In the genomic region with DNA sequence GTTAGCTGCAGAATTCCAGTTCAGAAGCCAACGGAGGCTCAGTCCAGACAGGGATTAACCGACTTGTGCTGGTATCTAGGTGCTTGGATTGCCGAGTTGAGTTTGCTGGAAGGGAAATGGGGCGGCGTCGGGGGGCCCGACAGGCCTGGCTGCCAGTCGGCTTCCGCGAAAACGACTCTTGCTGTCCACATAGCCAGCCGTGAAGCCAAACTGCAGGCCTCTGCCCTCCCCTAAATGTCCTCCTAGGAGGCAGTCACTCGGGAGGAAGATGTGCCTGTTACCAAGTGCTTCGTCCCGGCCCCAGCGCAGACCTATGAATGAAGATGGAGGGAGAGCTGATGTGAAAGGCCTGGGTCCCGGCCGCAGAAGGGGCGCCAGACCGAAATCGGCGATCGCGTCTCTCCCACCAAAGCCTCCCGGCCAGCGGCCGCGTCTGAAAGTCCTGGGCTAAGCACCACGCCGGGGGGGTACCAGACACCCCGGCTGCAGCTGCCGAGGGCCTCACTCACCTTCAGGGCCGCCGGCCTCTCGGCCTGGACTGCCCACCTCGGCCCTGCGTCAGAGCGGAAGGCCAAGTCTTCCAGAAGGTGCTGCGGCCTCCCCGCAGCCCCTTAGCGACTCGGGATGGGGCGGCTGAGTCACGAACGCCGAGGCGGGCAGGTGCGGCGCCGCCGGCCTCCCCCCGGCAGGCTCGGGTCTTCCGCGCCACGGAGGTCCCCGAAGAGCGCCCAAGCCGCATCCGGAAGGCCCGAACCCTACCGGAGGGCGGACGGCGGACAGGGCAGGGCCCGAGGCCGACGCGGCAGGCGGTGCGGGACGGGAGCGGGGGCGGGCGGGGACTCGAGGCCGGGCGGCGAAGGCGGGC, we compare ENCODE assay signal across 8 cellular contexts. TPM values are rescaled to one million over a fixed set of nuclear protein-coding genes. Genes with fewer than 3 reads are reported as not detected.
DNase-seq lines count a peak whose midpoint lies in the region; ATAC-seq and TF ChIP-seq lines count a peak whose summit lies in the region.

No MANE protein-coding gene starts in this region.

- H3K4me3 ChIP-seq in GM08714 (ENCODE audit: low read length) (peak overlapping the region; percentile 91), astrocyte of the cerebellum (ENCODE audit: low read depth, low read length) (peak overlapping the region; percentile 73), iPS-18a (ENCODE audit: low read length) (peak overlapping the region; percentile 92)

- DNase-seq in astrocyte of the cerebellum (ENCODE audit: low read depth) (no peak), mucosa of gallbladder (ENCODE audit: low spot score) (no peak), GDM1 (lab: John Stamatoyannopoulos, UW) (no peak)
- DNase-seq in stimulated activated CD4-positive, alpha-beta T cell treated with anti-CD3 and anti-CD28 coated beads, Interleukin-12 subunit alpha, Interleukin-12 subunit beta, amount 100 ng/mL, for 24 hours (ENCODE audit: low read depth in 2 of 2), result peak; percentile 28 to 29

- no peak overlapping the region for H3K27ac ChIP-seq in iPS-18a (ENCODE audit: low read length)

- peaks cover 49% of the 10 kb centered on the region for H3K36me3 ChIP-seq in iPS-18a (ENCODE audit: control insufficient read depth, low read depth, low read length)

- 0 out of 2 replicates have a peak, but pooled peaks have one; percentile 22 for TF ChIP-seq POLR2A in Raji (IDR thresholded peaks at IDR 0.05; ENCODE audit: insufficient read depth, low read depth, low read length)

- ATAC-seq in HG02623 (IDR thresholded peaks at IDR 0.05; ENCODE audit: unreplicated experiment), result peak; percentile 1

- in situ Hi-C loops in astrocyte of the cerebellum (cut with HindIII; ENCODE audit: low sequenced_read_pairs), result no loop called here

- H3K4me1 ChIP-seq in iPS-18a (ENCODE audit: control insufficient read depth, low read depth, low read length), result peaks cover 17% of the 10 kb centered on the region

- peak overlapping the region; percentile 97 for H3K9ac ChIP-seq in iPS-18a (ENCODE audit: low read length)

- TF ChIP-seq CTCF in astrocyte of the cerebellum (IDR thresholded peaks at IDR 0.05; ENCODE audit: low read depth, low read length, missing control alignments), result no peak

- no peaks in the 10 kb centered on the region for H3K9me3 ChIP-seq in iPS-18a (ENCODE audit: control insufficient read depth, low read depth, low read length)

- H3K27me3 ChIP-seq in iPS-18a (ENCODE audit: control insufficient read depth, insufficient read depth, low read length), result no peaks in the 10 kb centered on the region

RNA-seq across cellular contexts. Expression of a gene that starts 7.5 kb away (rescaled TPM):
- total RNA-seq in mucosa of gallbladder, result 65.9 TPM

RNA-seq across cellular contexts. Expression of a gene that starts 9.5 kb away (rescaled TPM):
- 12.3 TPM for total RNA-seq in mucosa of gallbladder

RNA-seq across cellular contexts. Expression of a gene that starts 13.0 kb away (rescaled TPM):
- total RNA-seq in mucosa of gallbladder, result 21.9 TPM

RNA-seq across cellular contexts. Expression of a gene that starts 26.6 kb away (rescaled TPM):
- 33.4 TPM for total RNA-seq in mucosa of gallbladder

RNA-seq across cellular contexts. Expression of a gene that starts 27.2 kb away (rescaled TPM):
- total RNA-seq in mucosa of gallbladder, result 35.9 TPM

Comparison
In these comparisons a context has a peak if more than half of its experiments do, and no peak if none do; other contexts are left out.
1. DNase-seq: peak in stimulated activated CD4-positive, alpha-beta T cell treated with anti-CD3 and anti-CD28 coated beads, Interleukin-12 subunit alpha, Interleukin-12 subunit beta, amount 100 ng/mL, for 24 hours (2 of 2); none in astrocyte of the cerebellum (single experiment), mucosa of gallbladder (single experiment) and GDM1 (single experiment).
2. Peak in every context shown above with its lines, with median percentiles within 50 percentile points of each other: H3K4me3 ChIP-seq.